Comparison of ENCODE assay signal across 1 cellular context in genomic region chr9:130780865-130781504, GRCh38.
TF ChIP-seq lines count a peak whose summit lies in the region.

No MANE protein-coding gene starts in this region.

TF ChIP-seq in HEK293, 187 proteins besides CTCF, POLR2A, EP300 and RAD21 (continued from another document and continues in another):
- TF ChIP-seq, protein P1, sequence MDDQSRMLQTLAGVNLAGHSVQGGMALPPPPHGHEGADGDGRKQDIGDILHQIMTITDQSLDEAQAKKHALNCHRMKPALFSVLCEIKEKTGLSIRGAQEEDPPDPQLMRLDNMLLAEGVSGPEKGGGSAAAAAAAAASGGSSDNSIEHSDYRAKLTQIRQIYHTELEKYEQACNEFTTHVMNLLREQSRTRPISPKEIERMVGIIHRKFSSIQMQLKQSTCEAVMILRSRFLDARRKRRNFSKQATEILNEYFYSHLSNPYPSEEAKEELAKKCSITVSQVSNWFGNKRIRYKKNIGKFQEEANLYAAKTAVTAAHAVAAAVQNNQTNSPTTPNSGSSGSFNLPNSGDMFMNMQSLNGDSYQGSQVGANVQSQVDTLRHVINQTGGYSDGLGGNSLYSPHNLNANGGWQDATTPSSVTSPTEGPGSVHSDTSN (CRISPR knock-in tag; IDR thresholded peaks at IDR 0.05) = no peak
- no peak for TF ChIP-seq ZNF23 (tag by site-specific recombination; IDR thresholded peaks at IDR 0.05; ENCODE audit: borderline replicate concordance)
- TF ChIP-seq ZNF292 (tag by site-specific recombination; IDR thresholded peaks at IDR 0.05; ENCODE audit: borderline replicate concordance, low read depth) = no peak
- TF ChIP-seq ZNF24 (tag by site-specific recombination; IDR thresholded peaks at IDR 0.05) = peak; percentile 97
- TF ChIP-seq OVOL3 (tag by site-specific recombination; IDR thresholded peaks at IDR 0.05) = no peak
- no peak; the same call in 1 of the 2 replicates for TF ChIP-seq ZNF449 (tag by site-specific recombination; IDR thresholded peaks at IDR 0.05)
- no peak for TF ChIP-seq ZNF155 (tag by site-specific recombination; IDR thresholded peaks at IDR 0.05)
- peak; percentile 96 for TF ChIP-seq ZNF366 (tag by site-specific recombination; conservative IDR thresholded peaks at IDR 0.05)
- no peak for TF ChIP-seq GLI4 (tag by site-specific recombination; IDR thresholded peaks at IDR 0.05)
- TF ChIP-seq ZNF169 (tag by site-specific recombination; IDR thresholded peaks at IDR 0.05) = no peak
- peak; percentile 65 for TF ChIP-seq ZNF610 (tag by site-specific recombination; IDR thresholded peaks at IDR 0.05; ENCODE audit: borderline replicate concordance)
- no peak for TF ChIP-seq ZNF48 (tag by site-specific recombination; IDR thresholded peaks at IDR 0.05)
- TF ChIP-seq ZNF624 (tag by site-specific recombination; IDR thresholded peaks at IDR 0.05) = no peak
- peak; percentile 87 for TF ChIP-seq ZNF843 (tag by site-specific recombination; IDR thresholded peaks at IDR 0.05)
- 0 out of 2 replicates have a peak, but pooled peaks have one; percentile 16 for TF ChIP-seq SCRT1 (tag by site-specific recombination; IDR thresholded peaks at IDR 0.05; ENCODE audit: borderline replicate concordance)
- TF ChIP-seq GFI1B (tag by site-specific recombination; IDR thresholded peaks at IDR 0.05) = peak; percentile 62; the same call in 1 of the 2 replicates
- peak; percentile 83 for TF ChIP-seq PATZ1 (tag by site-specific recombination; IDR thresholded peaks at IDR 0.05)
- TF ChIP-seq ZNF518A (tag by site-specific recombination; conservative IDR thresholded peaks at IDR 0.05; ENCODE audit: low read depth) = peak; percentile 48; the same call in 1 of the 2 replicates
- no peak for TF ChIP-seq ZNF140 (tag by site-specific recombination; IDR thresholded peaks at IDR 0.05)
- no peak for TF ChIP-seq ZIC2 (tag by site-specific recombination; IDR thresholded peaks at IDR 0.05)
- TF ChIP-seq ZNF580 (tag by site-specific recombination; IDR thresholded peaks at IDR 0.05) = peak; percentile 77
- no peak for TF ChIP-seq ZNF146 (tag by site-specific recombination; IDR thresholded peaks at IDR 0.05)
- TF ChIP-seq KLF1 (tag by site-specific recombination; IDR thresholded peaks at IDR 0.05) = peak; percentile 65
- peak; percentile 52 for TF ChIP-seq ZNF2 (tag by site-specific recombination; IDR thresholded peaks at IDR 0.05)
- TF ChIP-seq, protein P2, sequence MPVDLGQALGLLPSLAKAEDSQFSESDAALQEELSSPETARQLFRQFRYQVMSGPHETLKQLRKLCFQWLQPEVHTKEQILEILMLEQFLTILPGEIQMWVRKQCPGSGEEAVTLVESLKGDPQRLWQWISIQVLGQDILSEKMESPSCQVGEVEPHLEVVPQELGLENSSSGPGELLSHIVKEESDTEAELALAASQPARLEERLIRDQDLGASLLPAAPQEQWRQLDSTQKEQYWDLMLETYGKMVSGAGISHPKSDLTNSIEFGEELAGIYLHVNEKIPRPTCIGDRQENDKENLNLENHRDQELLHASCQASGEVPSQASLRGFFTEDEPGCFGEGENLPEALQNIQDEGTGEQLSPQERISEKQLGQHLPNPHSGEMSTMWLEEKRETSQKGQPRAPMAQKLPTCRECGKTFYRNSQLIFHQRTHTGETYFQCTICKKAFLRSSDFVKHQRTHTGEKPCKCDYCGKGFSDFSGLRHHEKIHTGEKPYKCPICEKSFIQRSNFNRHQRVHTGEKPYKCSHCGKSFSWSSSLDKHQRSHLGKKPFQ (tag by site-specific recombination; IDR thresholded peaks at IDR 0.05) = peak; percentile 72
- peak; percentile 61 for TF ChIP-seq ZNF600 (tag by site-specific recombination; IDR thresholded peaks at IDR 0.05)
- peak; percentile 38 for TF ChIP-seq SP2 (tag by site-specific recombination; IDR thresholded peaks at IDR 0.05)
- TF ChIP-seq ZBTB1 (tag by site-specific recombination; IDR thresholded peaks at IDR 0.05) = peak; percentile 71; the same call in 1 of the 2 replicates
- TF ChIP-seq SP7 (tag by site-specific recombination; IDR thresholded peaks at IDR 0.05) = peak; percentile 92
- TF ChIP-seq, protein P3, sequence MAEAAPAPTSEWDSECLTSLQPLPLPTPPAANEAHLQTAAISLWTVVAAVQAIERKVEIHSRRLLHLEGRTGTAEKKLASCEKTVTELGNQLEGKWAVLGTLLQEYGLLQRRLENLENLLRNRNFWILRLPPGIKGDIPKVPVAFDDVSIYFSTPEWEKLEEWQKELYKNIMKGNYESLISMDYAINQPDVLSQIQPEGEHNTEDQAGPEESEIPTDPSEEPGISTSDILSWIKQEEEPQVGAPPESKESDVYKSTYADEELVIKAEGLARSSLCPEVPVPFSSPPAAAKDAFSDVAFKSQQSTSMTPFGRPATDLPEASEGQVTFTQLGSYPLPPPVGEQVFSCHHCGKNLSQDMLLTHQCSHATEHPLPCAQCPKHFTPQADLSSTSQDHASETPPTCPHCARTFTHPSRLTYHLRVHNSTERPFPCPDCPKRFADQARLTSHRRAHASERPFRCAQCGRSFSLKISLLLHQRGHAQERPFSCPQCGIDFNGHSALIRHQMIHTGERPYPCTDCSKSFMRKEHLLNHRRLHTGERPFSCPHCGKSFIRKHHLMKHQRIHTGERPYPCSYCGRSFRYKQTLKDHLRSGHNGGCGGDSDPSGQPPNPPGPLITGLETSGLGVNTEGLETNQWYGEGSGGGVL (tag by site-specific recombination; IDR thresholded peaks at IDR 0.05) = peak; percentile 41; the same call in 1 of the 2 replicates
- TF ChIP-seq YY2 (tag by site-specific recombination; IDR thresholded peaks at IDR 0.05) = no peak
- TF ChIP-seq ELK4 (IDR thresholded peaks at IDR 0.05; ENCODE audit: borderline replicate concordance, low read depth, low read length) = no peak
- TF ChIP-seq ZNF558 (tag by site-specific recombination; IDR thresholded peaks at IDR 0.05) = peak; percentile 69; the same call in 1 of the 2 replicates
- no peak for TF ChIP-seq ZNF280C (tag by site-specific recombination; IDR thresholded peaks at IDR 0.05)
- no peak for TF ChIP-seq YY1 (tag by site-specific recombination; IDR thresholded peaks at IDR 0.05)
- peak; percentile 45; the same call in 1 of the 2 replicates for TF ChIP-seq SCRT2 (tag by site-specific recombination; IDR thresholded peaks at IDR 0.05)
- no peak for TF ChIP-seq HOXA7 (CRISPR knock-in tag; IDR thresholded peaks at IDR 0.05; ENCODE audit: borderline replicate concordance)
- TF ChIP-seq KLF16 (tag by site-specific recombination; IDR thresholded peaks at IDR 0.05) = 0 out of 2 replicates have a peak, but pooled peaks have one; percentile 52
- peak; percentile 47 for TF ChIP-seq GLIS2 (tag by site-specific recombination; IDR thresholded peaks at IDR 0.05)
- TF ChIP-seq ZNF324 (tag by site-specific recombination; IDR thresholded peaks at IDR 0.05) = peak; percentile 87
